16 cellular contexts compared by ENCODE assay signal in genomic region chr11:2788751-2789140, GRCh38.
A peak's percentile ranks its signal among the peaks of the same experiment; 100 is the strongest.
DNase-seq lines count a peak whose midpoint lies in the region; ATAC-seq and TF ChIP-seq lines count a peak whose summit lies in the region.
"Had no signal": no experiment of that assay in that cellular context is flagged by ENCODE, and none has a peak within 500 bp of the region (broad histone marks: within the 10 kb centered on the region; RNA-seq: fewer than 3 reads in every experiment).

No MANE protein-coding gene starts in this region.

- peaks cover 47% of the 10 kb centered on the region for H3K4me1 ChIP-seq in cardiac muscle cell (ENCODE audit: low read depth)

- CTCF ChIA-PET in activated naive CD4-positive, alpha-beta T cell treated with anti-CD3 and anti-CD28 coated beads for 36 hours (lab: Charles Lee), result no interaction called here
- CTCF ChIA-PET in MCF 10A (lab: Yijun Ruan, JAX), result no interaction called here

- H3K79me2 ChIP-seq in neural cell (replicated peaks; ENCODE audit: insufficient read depth, low read length), result no peaks in the 10 kb centered on the region

- H3K27me3 ChIP-seq in cardiac muscle cell, result no peaks in the 10 kb centered on the region
- no peaks in the 10 kb centered on the region for H3K27me3 ChIP-seq in neural cell (ENCODE audit: insufficient read depth, low read depth, low read length)
- H3K27me3 ChIP-seq: tibial nerve had no signal

- H3K27ac Mint-ChIP-seq in activated naive CD4-positive, alpha-beta T cell treated with anti-CD3 and anti-CD28 coated beads for 36 hours, result no peak overlapping the region
- H3K27ac Mint-ChIP-seq in type B pancreatic cell (peak overlapping the region; percentile 46), MCF 10A (ENCODE audit: low read depth, unreplicated experiment) (no peak overlapping the region)
- H3K27ac Mint-ChIP-seq in stimulated activated memory B cell treated with anti-CD40 and anti-IgM and Interleukin-4, amounts not matched to agents 10 μg/mL and 1 μg/mL and 100 μg/mL, for 72 hours, result no peak overlapping the region

- no peak for TF ChIP-seq RAD21 in neural cell (conservative IDR thresholded peaks at IDR 0.05)

- H3K27ac ChIP-seq in cardiac muscle cell (peak overlapping the region; percentile 95), neural cell (ENCODE audit: low read length) (peak overlapping the region; percentile 15)
- H3K27ac ChIP-seq: dorsolateral prefrontal cortex, tibial nerve had no signal

- H4K20me1 ChIP-seq in neural cell (ENCODE audit: insufficient read depth), result no peaks in the 10 kb centered on the region

- no peak for ATAC-seq in stimulated activated memory B cell treated with anti-CD40 and anti-IgM and Interleukin-4, amounts not matched to agents 10 μg/mL and 1 μg/mL and 100 μg/mL, for 72 hours

- H3K27me3 Mint-ChIP-seq in activated naive CD4-positive, alpha-beta T cell treated with anti-CD3 and anti-CD28 coated beads for 36 hours (ENCODE audit: low read depth), result no peaks in the 10 kb centered on the region
- peaks cover 7% of the 10 kb centered on the region for H3K27me3 Mint-ChIP-seq in type B pancreatic cell
- H3K27me3 Mint-ChIP-seq in MCF 10A (ENCODE audit: insufficient read depth, unreplicated experiment), result peaks cover 18% of the 10 kb centered on the region
- no peaks in the 10 kb centered on the region for H3K27me3 Mint-ChIP-seq in stimulated activated memory B cell treated with anti-CD40 and anti-IgM and Interleukin-4, amounts not matched to agents 10 μg/mL and 1 μg/mL and 100 μg/mL, for 72 hours

- TF ChIP-seq EP300 in neural cell (conservative IDR thresholded peaks at IDR 0.05; ENCODE audit: poor library complexity, severe bottlenecking), result no peak

- H3K4me2 ChIP-seq in neural cell (ENCODE audit: low read length), result no peak overlapping the region

- H3K9me3 Mint-ChIP-seq in activated naive CD4-positive, alpha-beta T cell treated with anti-CD3 and anti-CD28 coated beads for 36 hours, result no peaks in the 10 kb centered on the region
- peaks cover 8% of the 10 kb centered on the region for H3K9me3 Mint-ChIP-seq in type B pancreatic cell
- peaks cover 9% of the 10 kb centered on the region for H3K9me3 Mint-ChIP-seq in MCF 10A (ENCODE audit: unreplicated experiment)
- peaks cover 9% of the 10 kb centered on the region for H3K9me3 Mint-ChIP-seq in stimulated activated memory B cell treated with anti-CD40 and anti-IgM and Interleukin-4, amounts not matched to agents 10 μg/mL and 1 μg/mL and 100 μg/mL, for 72 hours

- H3K4me3 ChIP-seq in cardiac muscle cell (no peak overlapping the region), neural cell (ENCODE audit: low read length) (peak overlapping the region; percentile 21)
- H3K4me3 ChIP-seq: dorsolateral prefrontal cortex, tibial nerve had no signal

- no peak for TF ChIP-seq CTCF in cardiac muscle cell (IDR thresholded peaks at IDR 0.05; ENCODE audit: low read depth, low read length)
- no peak for TF ChIP-seq CTCF in neural cell (IDR thresholded peaks at IDR 0.05; ENCODE audit: poor library complexity, severe bottlenecking)
- no peak for TF ChIP-seq CTCF in type B pancreatic cell (conservative IDR thresholded peaks at IDR 0.05)
- TF ChIP-seq CTCF in MCF 10A (IDR thresholded peaks at IDR 0.05; ENCODE audit: unreplicated experiment), result no peak

- H3F3A ChIP-seq in neural cell (ENCODE audit: insufficient read depth, low read length, poor library complexity, severe bottlenecking), result no peaks in the 10 kb centered on the region

- intact Hi-C loops in activated naive CD4-positive, alpha-beta T cell treated with anti-CD3 and anti-CD28 coated beads for 36 hours (cut with micrococcal nuclease), result no loop called here
- intact Hi-C loops in MCF 10A (cut with micrococcal nuclease), result no loop called here

- no peak overlapping the region for H2AFZ ChIP-seq in neural cell (ENCODE audit: low read depth, low read length)

- H3K9me3 ChIP-seq in cardiac muscle cell (ENCODE audit: low read depth), result peaks cover 5% of the 10 kb centered on the region
- peaks cover 9% of the 10 kb centered on the region for H3K9me3 ChIP-seq in neural cell (ENCODE audit: low read length)

- POLR2A ChIA-PET in MCF 10A (lab: Yijun Ruan, JAX), result no interaction called here

- no peak overlapping the region for H3K9ac ChIP-seq in neural cell (ENCODE audit: low read length)

- no TSS peak for BruUV-seq in MCF 10A (replicated peaks; lab: Mats Ljungman, UMichigan)

- H3K9me2 ChIP-seq in neural cell (ENCODE audit: insufficient read depth, low read length), result no peaks in the 10 kb centered on the region

- peak; percentile 2 for DNase-seq in activated naive CD4-positive, alpha-beta T cell treated with anti-CD3 and anti-CD28 coated beads for 36 hours
- DNase-seq in activated naive CD4-positive, alpha-beta T cell (lab: John Stamatoyannopoulos, UW), result no peak
- DNase-seq in cardiac muscle cell (ENCODE audit: low read depth in 1 of 2, low spot score in 1 of 2) (no peak), type B pancreatic cell (ENCODE audit: extremely low spot score, unreplicated experiment) (no peak), MCF 10A (ENCODE audit: unreplicated experiment) (no peak), RKO (ENCODE audit: low spot score) (no peak)
- DNase-seq: ACHN, anterior cingulate cortex, foreskin fibroblast, NCI-H146, NCI-H526 treated with DMSO at 0.1 percent for 48 hours, RPMI8226 had no signal

- peaks cover 1% of the 10 kb centered on the region for H3K36me3 Mint-ChIP-seq in activated naive CD4-positive, alpha-beta T cell treated with anti-CD3 and anti-CD28 coated beads for 36 hours (ENCODE audit: low read depth)
- H3K36me3 Mint-ChIP-seq in type B pancreatic cell (no peaks in the 10 kb centered on the region), MCF 10A (ENCODE audit: insufficient read depth, unreplicated experiment) (no peaks in the 10 kb centered on the region)
- H3K36me3 Mint-ChIP-seq in stimulated activated memory B cell treated with anti-CD40 and anti-IgM and Interleukin-4, amounts not matched to agents 10 μg/mL and 1 μg/mL and 100 μg/mL, for 72 hours, result peaks cover 35% of the 10 kb centered on the region

- H3K4me1 Mint-ChIP-seq in activated naive CD4-positive, alpha-beta T cell treated with anti-CD3 and anti-CD28 coated beads for 36 hours (ENCODE audit: low read depth), result peaks cover 10% of the 10 kb centered on the region
- peaks cover 25% of the 10 kb centered on the region for H3K4me1 Mint-ChIP-seq in type B pancreatic cell (ENCODE audit: unreplicated experiment)
- no peaks in the 10 kb centered on the region for H3K4me1 Mint-ChIP-seq in MCF 10A (ENCODE audit: insufficient read depth, unreplicated experiment)
- H3K4me1 Mint-ChIP-seq in stimulated activated memory B cell treated with anti-CD40 and anti-IgM and Interleukin-4, amounts not matched to agents 10 μg/mL and 1 μg/mL and 100 μg/mL, for 72 hours, result peaks cover 14% of the 10 kb centered on the region

- H3K36me3 ChIP-seq in cardiac muscle cell (no peaks in the 10 kb centered on the region), neural cell (ENCODE audit: insufficient read depth, low read length) (no peaks in the 10 kb centered on the region)
- H3K36me3 ChIP-seq: tibial nerve had no signal

- no peak overlapping the region for H3K4me3 Mint-ChIP-seq in activated naive CD4-positive, alpha-beta T cell treated with anti-CD3 and anti-CD28 coated beads for 36 hours
- H3K4me3 Mint-ChIP-seq in type B pancreatic cell (peak overlapping the region; percentile 70), MCF 10A (ENCODE audit: unreplicated experiment) (no peak overlapping the region)
- no peak overlapping the region for H3K4me3 Mint-ChIP-seq in stimulated activated memory B cell treated with anti-CD40 and anti-IgM and Interleukin-4, amounts not matched to agents 10 μg/mL and 1 μg/mL and 100 μg/mL, for 72 hours

TF ChIP-seq in neural cell, 6 proteins besides CTCF, POLR2A, EP300 and RAD21:
- no peak for TF ChIP-seq POLR2AphosphoS5 (IDR thresholded peaks at IDR 0.05)
- TF ChIP-seq TAF1 (IDR thresholded peaks at IDR 0.05; ENCODE audit: low read depth), result no peak
- TF ChIP-seq, protein P1, sequence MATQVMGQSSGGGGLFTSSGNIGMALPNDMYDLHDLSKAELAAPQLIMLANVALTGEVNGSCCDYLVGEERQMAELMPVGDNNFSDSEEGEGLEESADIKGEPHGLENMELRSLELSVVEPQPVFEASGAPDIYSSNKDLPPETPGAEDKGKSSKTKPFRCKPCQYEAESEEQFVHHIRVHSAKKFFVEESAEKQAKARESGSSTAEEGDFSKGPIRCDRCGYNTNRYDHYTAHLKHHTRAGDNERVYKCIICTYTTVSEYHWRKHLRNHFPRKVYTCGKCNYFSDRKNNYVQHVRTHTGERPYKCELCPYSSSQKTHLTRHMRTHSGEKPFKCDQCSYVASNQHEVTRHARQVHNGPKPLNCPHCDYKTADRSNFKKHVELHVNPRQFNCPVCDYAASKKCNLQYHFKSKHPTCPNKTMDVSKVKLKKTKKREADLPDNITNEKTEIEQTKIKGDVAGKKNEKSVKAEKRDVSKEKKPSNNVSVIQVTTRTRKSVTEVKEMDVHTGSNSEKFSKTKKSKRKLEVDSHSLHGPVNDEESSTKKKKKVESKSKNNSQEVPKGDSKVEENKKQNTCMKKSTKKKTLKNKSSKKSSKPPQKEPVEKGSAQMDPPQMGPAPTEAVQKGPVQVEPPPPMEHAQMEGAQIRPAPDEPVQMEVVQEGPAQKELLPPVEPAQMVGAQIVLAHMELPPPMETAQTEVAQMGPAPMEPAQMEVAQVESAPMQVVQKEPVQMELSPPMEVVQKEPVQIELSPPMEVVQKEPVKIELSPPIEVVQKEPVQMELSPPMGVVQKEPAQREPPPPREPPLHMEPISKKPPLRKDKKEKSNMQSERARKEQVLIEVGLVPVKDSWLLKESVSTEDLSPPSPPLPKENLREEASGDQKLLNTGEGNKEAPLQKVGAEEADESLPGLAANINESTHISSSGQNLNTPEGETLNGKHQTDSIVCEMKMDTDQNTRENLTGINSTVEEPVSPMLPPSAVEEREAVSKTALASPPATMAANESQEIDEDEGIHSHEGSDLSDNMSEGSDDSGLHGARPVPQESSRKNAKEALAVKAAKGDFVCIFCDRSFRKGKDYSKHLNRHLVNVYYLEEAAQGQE (IDR thresholded peaks at IDR 0.05; ENCODE audit: borderline replicate concordance), result no peak
- no peak for TF ChIP-seq MXI1 (conservative IDR thresholded peaks at IDR 0.05; ENCODE audit: poor library complexity, severe bottlenecking)
- TF ChIP-seq SMC3 (conservative IDR thresholded peaks at IDR 0.05; ENCODE audit: poor library complexity), result no peak
- TF ChIP-seq EZH2 (IDR thresholded peaks at IDR 0.05; ENCODE audit: borderline replicate concordance, insufficient read depth, low read length, poor library complexity, severe bottlenecking), result no peak
